Comparison of ENCODE assay signal across 1 cellular context in the genomic region with DNA sequence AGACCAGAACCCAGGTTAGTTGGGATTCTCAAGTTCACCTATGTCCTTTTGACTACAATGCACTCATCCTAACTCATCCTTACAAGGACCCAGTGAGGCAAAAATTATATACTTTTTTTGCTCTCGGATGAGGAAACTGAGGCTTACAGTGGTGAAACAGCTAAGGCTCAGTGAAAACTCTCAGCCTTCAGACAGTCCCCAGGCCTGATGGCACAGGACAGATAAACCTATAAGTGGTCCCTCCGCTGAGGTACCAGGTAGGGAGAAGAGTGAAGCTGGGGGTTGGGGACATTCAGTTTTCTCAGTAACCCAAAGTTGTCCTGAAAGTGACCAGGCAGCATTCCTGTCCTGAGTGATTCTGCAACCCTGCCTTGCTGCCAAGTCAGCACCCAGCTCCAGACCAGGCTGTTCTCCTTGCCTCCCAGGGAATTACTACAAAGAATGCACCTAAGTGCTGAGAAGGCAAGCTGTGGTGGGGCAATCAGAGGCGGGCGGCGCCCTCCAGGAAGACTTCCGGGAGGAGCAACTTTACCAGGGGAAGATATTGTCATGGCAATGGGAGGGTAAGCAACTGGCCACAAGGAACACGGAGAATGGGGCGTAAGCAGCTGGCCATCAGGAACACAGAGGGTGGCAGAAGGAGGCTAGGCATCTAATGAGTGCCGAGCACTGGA.
TF ChIP-seq lines count a peak whose summit lies in the region.

No MANE protein-coding gene starts in this region.

TF ChIP-seq in HepG2, 621 proteins besides CTCF, POLR2A, EP300 and RAD21:
- TF ChIP-seq MAFF (IDR thresholded peaks at IDR 0.05; ENCODE audit: low read depth, low read length) = 0 out of 2 replicates have a peak, but pooled peaks have one; percentile 4
- TF ChIP-seq, protein P1, sequence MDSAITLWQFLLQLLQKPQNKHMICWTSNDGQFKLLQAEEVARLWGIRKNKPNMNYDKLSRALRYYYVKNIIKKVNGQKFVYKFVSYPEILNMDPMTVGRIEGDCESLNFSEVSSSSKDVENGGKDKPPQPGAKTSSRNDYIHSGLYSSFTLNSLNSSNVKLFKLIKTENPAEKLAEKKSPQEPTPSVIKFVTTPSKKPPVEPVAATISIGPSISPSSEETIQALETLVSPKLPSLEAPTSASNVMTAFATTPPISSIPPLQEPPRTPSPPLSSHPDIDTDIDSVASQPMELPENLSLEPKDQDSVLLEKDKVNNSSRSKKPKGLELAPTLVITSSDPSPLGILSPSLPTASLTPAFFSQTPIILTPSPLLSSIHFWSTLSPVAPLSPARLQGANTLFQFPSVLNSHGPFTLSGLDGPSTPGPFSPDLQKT (CRISPR knock-in tag; IDR thresholded peaks at IDR 0.05; ENCODE audit: borderline replicate concordance) = no peak
